In genomic region chr13:41554626-41555386, GRCh38 we compare ENCODE assay signal across 9 cellular contexts.
DNase-seq lines count a peak whose midpoint lies in the region; ATAC-seq and TF ChIP-seq lines count a peak whose summit lies in the region.
"Had no signal": no experiment of that assay in that cellular context is flagged by ENCODE, and none has a peak within 500 bp of the region (broad histone marks: within the 10 kb centered on the region; RNA-seq: fewer than 3 reads in every experiment).

No MANE protein-coding gene starts in this region.

- H3K27ac ChIP-seq in DOHH2 (ENCODE audit: low read depth, low read length) (peak overlapping the region; percentile 84), OCI-LY1 (ENCODE audit: low read depth, low read length, poor library complexity, severe bottlenecking) (peak overlapping the region; percentile 91), tibial artery (no peak overlapping the region), testis (no peak overlapping the region)

- WGBS in testis, 2 donors = 96 to 97% methylated on average over 10 of the region's 10 CpGs

- no peaks in the 10 kb centered on the region for H3K27me3 ChIP-seq in DOHH2 (ENCODE audit: control insufficient read depth, low read length)
- H3K27me3 ChIP-seq in OCI-LY1 (ENCODE audit: insufficient read depth, low read length) = no peaks in the 10 kb centered on the region
- no peaks in the 10 kb centered on the region for H3K27me3 ChIP-seq in tibial artery
- no peaks in the 10 kb centered on the region for H3K27me3 ChIP-seq in testis

- H4K20me1 ChIP-seq in DOHH2 (ENCODE audit: control insufficient read depth, insufficient read depth, low read depth, low read length) (no peaks in the 10 kb centered on the region), OCI-LY1 (ENCODE audit: insufficient read depth, low read length) (no peaks in the 10 kb centered on the region)

- H3K4me1 ChIP-seq in DOHH2 (ENCODE audit: control insufficient read depth, low read length) (peaks cover 55% of the 10 kb centered on the region), OCI-LY1 (ENCODE audit: insufficient read depth, low read length, severe bottlenecking) (peaks cover 51% of the 10 kb centered on the region), tibial artery (no peaks in the 10 kb centered on the region), testis (no peaks in the 10 kb centered on the region)

- TF ChIP-seq POLR2A in testis (IDR thresholded peaks at IDR 0.05) = no peak

- no peaks in the 10 kb centered on the region for H3K79me2 ChIP-seq in DOHH2 (ENCODE audit: control insufficient read depth, low read length)
- no peaks in the 10 kb centered on the region for H3K79me2 ChIP-seq in OCI-LY1 (ENCODE audit: insufficient read depth, low read length)

- ATAC-seq in GM18907 (IDR thresholded peaks at IDR 0.05; ENCODE audit: unreplicated experiment) (peak; percentile 92), HG02798 (IDR thresholded peaks at IDR 0.05; ENCODE audit: poor library complexity, unreplicated experiment) (peak; percentile 92)

- H2AFZ ChIP-seq in OCI-LY1 (ENCODE audit: low read length) = peak overlapping the region; percentile 40; the same call in 1 of the 2 replicates

- no peak for TF ChIP-seq CTCF in DOHH2 (IDR thresholded peaks at IDR 0.05; ENCODE audit: low read depth, low read length, poor library complexity, severe bottlenecking)
- no peak for TF ChIP-seq CTCF in OCI-LY1 (IDR thresholded peaks at IDR 0.05; ENCODE audit: low read length)
- no peak for TF ChIP-seq CTCF in tibial artery (IDR thresholded peaks at IDR 0.05)
- no peak for TF ChIP-seq CTCF in testis (IDR thresholded peaks at IDR 0.05)

- H3K9me3 ChIP-seq in DOHH2 (ENCODE audit: control insufficient read depth, insufficient read depth, low read length) (no peaks in the 10 kb centered on the region), OCI-LY1 (ENCODE audit: low read length) (no peaks in the 10 kb centered on the region), tibial artery (no peaks in the 10 kb centered on the region), testis (no peaks in the 10 kb centered on the region)

- peak overlapping the region; percentile 56 for H3K9ac ChIP-seq in OCI-LY1 (ENCODE audit: low read length)

- intact Hi-C loops in tibial artery (cut with DNase I; ENCODE audit: low total_unique reads) = no loop called here
- intact Hi-C loops in testis (cut with DNase I; ENCODE audit: low total_unique reads) = no loop called here

- no peaks in the 10 kb centered on the region for H3F3A ChIP-seq in DOHH2 (ENCODE audit: control insufficient read depth, insufficient read depth)
- no peaks in the 10 kb centered on the region; the same call in 1 of the 2 replicates for H3F3A ChIP-seq in OCI-LY1 (ENCODE audit: insufficient read depth, low read length)

- H3K9me2 ChIP-seq in DOHH2 (replicated peaks; ENCODE audit: control insufficient read depth, low read length) = no peaks in the 10 kb centered on the region
- no peaks in the 10 kb centered on the region for H3K9me2 ChIP-seq in OCI-LY1 (ENCODE audit: low read depth, low read length)

- no peaks in the 10 kb centered on the region for H3K36me3 ChIP-seq in DOHH2 (ENCODE audit: control insufficient read depth, low read length)
- no peaks in the 10 kb centered on the region for H3K36me3 ChIP-seq in OCI-LY1 (ENCODE audit: insufficient read depth, low read length)
- H3K36me3 ChIP-seq in tibial artery = no peaks in the 10 kb centered on the region
- H3K36me3 ChIP-seq in testis (ENCODE audit: low read depth, missing control alignments) = no peaks in the 10 kb centered on the region

- DNase-seq in tibial artery (no peak), testis (no peak), ureter (ENCODE audit: low spot score) (no peak), EL (no peak)
- DNase-seq: CD8-positive, alpha-beta memory T cell had no signal

- H3K4me2 ChIP-seq in DOHH2 (ENCODE audit: low read length) (peak overlapping the region; percentile 84), OCI-LY1 (ENCODE audit: low read length) (peak overlapping the region; percentile 44)

- H3K4me3 ChIP-seq in DOHH2 (ENCODE audit: low read length) (peak overlapping the region; percentile 66), OCI-LY1 (ENCODE audit: low read depth, low read length, poor library complexity, severe bottlenecking) (peak overlapping the region; percentile 1), tibial artery (no peak overlapping the region), testis (no peak overlapping the region)

Comparison
In these comparisons a context has a peak if more than half of its experiments do, and no peak if none do; other contexts are left out.
1. H3K27ac ChIP-seq: peak in DOHH2 (single experiment) and OCI-LY1 (single experiment); none in tibial artery (0 of 2) and testis (0 of 2).
2. H3K4me3 ChIP-seq: peak in DOHH2 (single experiment) and OCI-LY1 (single experiment); none in tibial artery (0 of 2) and testis (0 of 2).